10 cellular contexts compared by ENCODE assay signal in genomic region chr1:109392037-109392787, GRCh38. TPM values are rescaled to one million over a fixed set of nuclear protein-coding genes. Genes with fewer than 3 reads are reported as not detected.
A peak's percentile ranks its signal among the peaks of the same experiment; 100 is the strongest.
DNase-seq lines count a peak whose midpoint lies in the region; ATAC-seq and TF ChIP-seq lines count a peak whose summit lies in the region.
"Had no signal": no experiment of that assay in that cellular context is flagged by ENCODE, and none has a peak within 500 bp of the region (broad histone marks: within the 10 kb centered on the region; RNA-seq: fewer than 3 reads in every experiment).

No MANE protein-coding gene starts in this region.

- ATAC-seq in GM18505 (IDR thresholded peaks at IDR 0.05; ENCODE audit: unreplicated experiment) = peak; percentile 7
- peak; percentile 17 for ATAC-seq in HG03439 (IDR thresholded peaks at IDR 0.05; ENCODE audit: unreplicated experiment)
- ATAC-seq in GM19328 (IDR thresholded peaks at IDR 0.05; ENCODE audit: unreplicated experiment) = no peak
- ATAC-seq: naive thymus-derived CD8-positive, alpha-beta T cell had no signal

- H3K4me1 ChIP-seq in esophagus squamous epithelium = peaks cover 10 to 93% (median 39%) of the 10 kb centered on the region in 3 donors

- peak overlapping the region in 3 of 4 donors; percentile 18 to 75 (median 52) for H3K4me3 ChIP-seq in esophagus squamous epithelium
- peak overlapping the region; percentile 19 for H3K4me3 ChIP-seq in retinal pigment epithelial cell (ENCODE audit: low read length)

- peaks cover 0 to 8% (median 0%) of the 10 kb centered on the region in 4 donors for H3K27me3 ChIP-seq in esophagus squamous epithelium

- no peaks in the 10 kb centered on the region for H3K36me3 ChIP-seq in esophagus squamous epithelium

- intact Hi-C loops in esophagus squamous epithelium (cut with DNase I) = no loop called here

- TF ChIP-seq CTCF in esophagus squamous epithelium (IDR thresholded peaks at IDR 0.05) (no peak), retinal pigment epithelial cell (conservative IDR thresholded peaks at IDR 0.05; ENCODE audit: low read depth, low read length) (no peak)

- TF ChIP-seq POLR2A in GM18505 (IDR thresholded peaks at IDR 0.05; ENCODE audit: borderline replicate concordance, extremely low read depth, insufficient read depth, insufficient read length) (no peak), esophagus squamous epithelium (IDR thresholded peaks at IDR 0.05) (no peak), erythroblast (IDR thresholded peaks at IDR 0.05; ENCODE audit: low read length) (no peak)

- DNase-seq in esophagus squamous epithelium (lab: John Stamatoyannopoulos, UW) (no peak), retinal pigment epithelial cell (ENCODE audit: low read depth) (no peak), erythroblast (lab: John Stamatoyannopoulos, UW) (no peak), NCI-H2107 treated with DMSO at 0.1 percent for 48 hours (lab: John Stamatoyannopoulos, UW; ENCODE audit: unreplicated experiment) (no peak)
- DNase-seq in activated CD4-positive, alpha-beta T cell treated with anti-CD3 and anti-CD28 coated beads, Interleukin-2, amount 50 U/mL, for 48 hours = no peak
- DNase-seq: activated gamma-delta T cell treated with Interleukin-2 at 50 U/mL for 16 hours; naive thymus-derived CD8-positive, alpha-beta T cell had no signal

- peak overlapping the region; percentile 34 to 93 (median 88) for H3K27ac ChIP-seq in esophagus squamous epithelium

- no peaks in the 10 kb centered on the region for H3K9me3 ChIP-seq in esophagus squamous epithelium

- WGBS in esophagus squamous epithelium, 2 donors = 40 to 66% methylated on average over 4 of the region's 4 CpGs

RNA-seq across cellular contexts. Expression of gene SORT1, which starts 5.5 kb away (rescaled TPM):
- total RNA-seq in esophagus squamous epithelium = 10 to 100 TPM; 37.0 to 69.6 (median 44.7) TPM

RNA-seq across cellular contexts. Expression of gene PSMA5, which starts 34.0 kb away (rescaled TPM):
- total RNA-seq in esophagus squamous epithelium = 10 to 100 TPM; 31.5 to 57.7 (median 46.8) TPM
